In the genomic region with DNA sequence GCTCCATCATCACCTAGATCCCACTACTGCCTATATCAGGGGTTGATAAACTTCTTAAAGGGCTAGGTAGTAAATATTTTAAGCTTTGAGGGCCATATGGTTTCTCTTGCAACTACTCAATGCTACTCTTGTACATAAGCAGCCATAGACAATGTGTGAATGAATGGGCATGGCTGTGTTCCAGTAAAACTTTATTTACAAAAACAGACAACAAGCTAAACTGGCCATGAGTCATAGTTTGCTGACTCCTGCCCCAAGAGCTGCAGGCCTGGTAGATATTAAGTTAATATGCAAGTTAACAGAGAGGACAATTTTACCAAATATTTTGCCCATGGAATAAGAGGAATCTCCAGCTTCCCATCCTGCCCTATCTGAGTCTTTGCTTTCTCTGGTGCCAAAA, we compare ENCODE assay signal across 29 cellular contexts. TPM values are rescaled to one million over a fixed set of nuclear protein-coding genes. Genes with fewer than 3 reads are reported as not detected.
DNase-seq lines count a peak whose midpoint lies in the region; ATAC-seq and TF ChIP-seq lines count a peak whose summit lies in the region.
"Had no signal": no experiment of that assay in that cellular context is flagged by ENCODE, and none has a peak within 500 bp of the region (broad histone marks: within the 10 kb centered on the region; RNA-seq: fewer than 3 reads in every experiment).

No MANE protein-coding gene starts in this region.

- H3K4me3 ChIP-seq in GM23248 (no peak overlapping the region), PC-3 (ENCODE audit: low read length) (no peak overlapping the region), mesenchymal stem cell (ENCODE audit: insufficient read depth in 1 of 2, low read depth in 1 of 2, low read length in 2 of 2) (no peak overlapping the region)
- H3K4me3 ChIP-seq: BLaER1, HAP-1, SJSA1, thyroid gland had no signal

- H3K9me3 ChIP-seq in GM23248 (ENCODE audit: low read depth) (no peaks in the 10 kb centered on the region), PC-3 (ENCODE audit: low read length) (no peaks in the 10 kb centered on the region), mesenchymal stem cell (ENCODE audit: control insufficient read depth, low read length) (no peaks in the 10 kb centered on the region)
- H3K9me3 ChIP-seq: HAP-1, SJSA1, thyroid gland had no signal

- no peaks in the 10 kb centered on the region for H3K4me1 Mint-ChIP-seq in activated CD8-positive, alpha-beta memory T cell treated with anti-CD3 and anti-CD28 coated beads, Interleukin-2, amount 10 ng/mL, durations not matched to agents 7 days and 5 days

- H2AK5ac ChIP-seq in mesenchymal stem cell (ENCODE audit: low read length, severe bottlenecking), result no peak overlapping the region

- ATAC-seq in PC-3 (peak; percentile 71), HG03354 (IDR thresholded peaks at IDR 0.05; ENCODE audit: poor library complexity, severe bottlenecking, unreplicated experiment) (no peak)
- no peak for ATAC-seq in activated CD8-positive, alpha-beta memory T cell treated with anti-CD3 and anti-CD28 coated beads, Interleukin-2, amount 10 ng/mL, durations not matched to agents 7 days and 5 days
- ATAC-seq: natural killer cell treated with Interleukin-12 subunit alpha and Interleukin-12 subunit beta and Interleukin-15 and Interleukin-18, amount 100 ng/mL, for 72 hours had no signal

- no peak overlapping the region for H3K4ac ChIP-seq in mesenchymal stem cell (ENCODE audit: low read depth in 1 of 2, low read length in 2 of 2)

- no peaks in the 10 kb centered on the region for H3K4me1 ChIP-seq in GM23248 (ENCODE audit: insufficient read depth)
- H3K4me1 ChIP-seq in PC-3 (ENCODE audit: insufficient read depth, low read length), result peaks cover 33% of the 10 kb centered on the region
- H3K4me1 ChIP-seq in mesenchymal stem cell (ENCODE audit: control insufficient read depth, insufficient read depth, low read depth, low read length), result no peaks in the 10 kb centered on the region
- H3K4me1 ChIP-seq: SJSA1 had no signal

- H4K8ac ChIP-seq in mesenchymal stem cell (ENCODE audit: low read length), result no peak overlapping the region

- in situ Hi-C loops in GM23248 (cut with MboI), result no loop called here

- H3F3A ChIP-seq in GM23248 (ENCODE audit: insufficient read depth) (no peaks in the 10 kb centered on the region), PC-3 (ENCODE audit: low read length, unreplicated experiment) (no peaks in the 10 kb centered on the region)

- no peak overlapping the region for H3K4me3 Mint-ChIP-seq in activated CD8-positive, alpha-beta memory T cell treated with anti-CD3 and anti-CD28 coated beads, Interleukin-2, amount 10 ng/mL, durations not matched to agents 7 days and 5 days
- H3K4me3 Mint-ChIP-seq: natural killer cell treated with Interleukin-12 subunit alpha and Interleukin-12 subunit beta and Interleukin-15 and Interleukin-18, amount 100 ng/mL, for 72 hours had no signal

- H3K27ac ChIP-seq in GM23248, result no peak overlapping the region
- H3K27ac ChIP-seq in PC-3 (ENCODE audit: low read length), result no peak overlapping the region
- H3K27ac ChIP-seq in epithelial cell of prostate, result peak overlapping the region; percentile 97
- no peak overlapping the region for H3K27ac ChIP-seq in mesenchymal stem cell (ENCODE audit: low read length, poor library complexity, severe bottlenecking)
- H3K27ac ChIP-seq: BLaER1, brain microvascular endothelial cell, SJSA1, thyroid gland, WERI-Rb-1 had no signal

- no peaks in the 10 kb centered on the region for H3K36me3 Mint-ChIP-seq in activated CD8-positive, alpha-beta memory T cell treated with anti-CD3 and anti-CD28 coated beads, Interleukin-2, amount 10 ng/mL, durations not matched to agents 7 days and 5 days
- H3K36me3 Mint-ChIP-seq: natural killer cell treated with Interleukin-12 subunit alpha and Interleukin-12 subunit beta and Interleukin-15 and Interleukin-18, amount 100 ng/mL, for 72 hours had no signal

- H3K9ac ChIP-seq in GM23248 (no peak overlapping the region), PC-3 (ENCODE audit: low read length) (no peak overlapping the region), mesenchymal stem cell (ENCODE audit: low read length) (no peak overlapping the region)
- H3K9ac ChIP-seq: BLaER1 had no signal

- peak; percentile 21 for DNase-seq in GM23248
- DNase-seq in PC-3, result peak; percentile 78
- peak; percentile 68 for DNase-seq in epithelial cell of prostate (ENCODE audit: low read depth, low spot score)
- peak; percentile 50 for DNase-seq in mesenchymal stem cell
- DNase-seq in activated CD8-positive, alpha-beta memory T cell treated with anti-CD3 and anti-CD28 coated beads, Interleukin-2, amount 10 ng/mL, durations not matched to agents 7 days and 5 days, result no peak
- DNase-seq in HK-2 (ENCODE audit: unreplicated experiment), result no peak
- DNase-seq: activated CD4-positive, alpha-beta T cell treated with anti-CD3 and anti-CD28 coated beads for 4 hours; activated naive CD4-positive, alpha-beta T cell treated with anti-CD3 and anti-CD28 coated beads, Interleukin-2, amount 50 U/mL, for 16 hours; activated T-cell treated with anti-CD3 and anti-CD28 coated beads for 4 hours; amniotic stem cell; brain microvascular endothelial cell; KBM-7; MV-4-11; NCI-H1436 treated with DMSO at 0.1 percent for 48 hours; NCI-H2081 treated with DMSO at 0.1 percent for 48 hours; NCI-H345; NCI-H748 treated with DMSO at 0.1 percent for 48 hours; stimulated activated CD4-positive, alpha-beta T cell treated with anti-CD3 and anti-CD28 coated beads, Interleukin-4, amount 100 ng/mL, for 24 hours; T1000; thyroid gland; WERI-Rb-1 had no signal

- H3K18ac ChIP-seq in mesenchymal stem cell (ENCODE audit: low read depth in 1 of 2, low read length in 2 of 2), result no peak overlapping the region

- no peak overlapping the region for H3K27ac Mint-ChIP-seq in activated CD8-positive, alpha-beta memory T cell treated with anti-CD3 and anti-CD28 coated beads, Interleukin-2, amount 10 ng/mL, durations not matched to agents 7 days and 5 days
- H3K27ac Mint-ChIP-seq: activated T-helper 2 cell treated with anti-CD3 and anti-CD28 coated beads, Interferon-gamma antibody, Interleukin-2, Interleukin-4, amounts not matched to agents 10 μg/mL and 5 μg/mL and 100 μg/mL, durations not matched to agents 14 hours and 24 hours and 36 hours; natural killer cell treated with Interleukin-12 subunit alpha and Interleukin-12 subunit beta and Interleukin-15 and Interleukin-18, amount 100 ng/mL, for 72 hours had no signal

- no peaks in the 10 kb centered on the region for H3K79me2 ChIP-seq in GM23248 (ENCODE audit: insufficient read depth)
- H3K79me2 ChIP-seq in PC-3 (ENCODE audit: low read length), result no peaks in the 10 kb centered on the region

- no peak overlapping the region for H3K23ac ChIP-seq in mesenchymal stem cell (ENCODE audit: low read length in 2 of 2)

- BruUV-seq in PC-3 (replicated peaks; lab: Mats Ljungman, UMichigan), result no TSS peak

- POLR2A ChIA-PET in PC-3 (lab: Charles Lee; ENCODE audit: unreplicated experiment), result no interaction called here

- no peak overlapping the region for H3K14ac ChIP-seq in mesenchymal stem cell (ENCODE audit: low read length in 2 of 2)

- H3K9me3 Mint-ChIP-seq in activated CD8-positive, alpha-beta memory T cell treated with anti-CD3 and anti-CD28 coated beads, Interleukin-2, amount 10 ng/mL, durations not matched to agents 7 days and 5 days (ENCODE audit: low read depth), result no peaks in the 10 kb centered on the region
- H3K9me3 Mint-ChIP-seq: activated T-helper 2 cell treated with anti-CD3 and anti-CD28 coated beads, Interferon-gamma antibody, Interleukin-2, Interleukin-4, amounts not matched to agents 10 μg/mL and 5 μg/mL and 100 μg/mL, durations not matched to agents 14 hours and 24 hours and 36 hours; natural killer cell treated with Interleukin-12 subunit alpha and Interleukin-12 subunit beta and Interleukin-15 and Interleukin-18, amount 100 ng/mL, for 72 hours had no signal

- H3K27me3 Mint-ChIP-seq in activated CD8-positive, alpha-beta memory T cell treated with anti-CD3 and anti-CD28 coated beads, Interleukin-2, amount 10 ng/mL, durations not matched to agents 7 days and 5 days, result peaks cover 5% of the 10 kb centered on the region
- H3K27me3 Mint-ChIP-seq: natural killer cell treated with Interleukin-12 subunit alpha and Interleukin-12 subunit beta and Interleukin-15 and Interleukin-18, amount 100 ng/mL, for 72 hours had no signal

- H3K36me3 ChIP-seq in GM23248 (ENCODE audit: low read depth), result no peaks in the 10 kb centered on the region
- no peaks in the 10 kb centered on the region for H3K36me3 ChIP-seq in PC-3 (ENCODE audit: low read depth, low read length)
- H3K36me3 ChIP-seq in mesenchymal stem cell (ENCODE audit: control insufficient read depth in 1 of 2, insufficient read depth in 2 of 2, low read depth in 1 of 2, low read length in 2 of 2), result no peaks in the 10 kb centered on the region
- H3K36me3 ChIP-seq: BLaER1, brain microvascular endothelial cell, HAP-1, SJSA1, thyroid gland, WERI-Rb-1 had no signal

- no peaks in the 10 kb centered on the region for H3K79me1 ChIP-seq in mesenchymal stem cell (replicated peaks; ENCODE audit: low read length, poor library complexity, severe bottlenecking)

- TF ChIP-seq CTCF in PC-3 (conservative IDR thresholded peaks at IDR 0.05; ENCODE audit: low read depth, low read length), result no peak

- no peak overlapping the region for H2AFZ ChIP-seq in GM23248
- no peak overlapping the region for H2AFZ ChIP-seq in PC-3 (ENCODE audit: low read length)
- H2AFZ ChIP-seq in mesenchymal stem cell (ENCODE audit: low read depth, low read length), result no peak overlapping the region

- no peak overlapping the region for H2BK120ac ChIP-seq in mesenchymal stem cell (ENCODE audit: low read depth, low read length)

- no peak overlapping the region for H3K4me2 ChIP-seq in GM23248 (ENCODE audit: unreplicated experiment)
- peak overlapping the region; percentile 36 for H3K4me2 ChIP-seq in PC-3 (ENCODE audit: low read length)
- H3K4me2 ChIP-seq in mesenchymal stem cell (ENCODE audit: low read length, poor library complexity, severe bottlenecking), result no peak overlapping the region
- H3K4me2 ChIP-seq: BLaER1 had no signal

- H2BK15ac ChIP-seq in mesenchymal stem cell (ENCODE audit: low read depth, poor library complexity, severe bottlenecking), result no peak overlapping the region

- H3K27me3 ChIP-seq in GM23248 (replicated peaks; ENCODE audit: insufficient read depth), result no peaks in the 10 kb centered on the region
- H3K27me3 ChIP-seq in PC-3 (ENCODE audit: low read length), result no peaks in the 10 kb centered on the region
- no peaks in the 10 kb centered on the region for H3K27me3 ChIP-seq in mesenchymal stem cell (ENCODE audit: control insufficient read depth in 1 of 2, insufficient read depth in 1 of 2, low read length in 2 of 2)
- H3K27me3 ChIP-seq: BLaER1, brain microvascular endothelial cell, SJSA1, thyroid gland had no signal

- no peaks in the 10 kb centered on the region for H3K9me2 ChIP-seq in GM23248 (ENCODE audit: insufficient read depth)
- no peaks in the 10 kb centered on the region for H3K9me2 ChIP-seq in PC-3 (replicated peaks; ENCODE audit: low read length)

- no peaks in the 10 kb centered on the region for H4K20me1 ChIP-seq in GM23248 (ENCODE audit: insufficient read depth)
- no peaks in the 10 kb centered on the region for H4K20me1 ChIP-seq in PC-3 (ENCODE audit: low read length)
- H4K20me1 ChIP-seq: BLaER1 had no signal

- intact Hi-C loops in PC-3 (cut with micrococcal nuclease), result no loop called here

- no peak overlapping the region for H2BK5ac ChIP-seq in mesenchymal stem cell (ENCODE audit: low read depth, low read length, poor library complexity, severe bottlenecking)

- no peak overlapping the region for H2BK12ac ChIP-seq in mesenchymal stem cell (ENCODE audit: low read length in 2 of 2)

- CTCF ChIA-PET in PC-3 (lab: Charles Lee), result no interaction called here
- CTCF ChIA-PET in activated CD8-positive, alpha-beta memory T cell treated with anti-CD3 and anti-CD28 coated beads, Interleukin-2, amount 10 ng/mL, durations not matched to agents 7 days and 5 days (lab: Charles Lee), result interaction anchor here (0.6 kb wide), 1 partner anchor 254 kb away, joined by 3 read pairs; no protein-coding TSS in a partner anchor

- H4K91ac ChIP-seq in mesenchymal stem cell (ENCODE audit: low read length), result no peak overlapping the region

RNA-seq across cellular contexts. Expression of a gene that starts 29.8 kb away (rescaled TPM):
- total RNA-seq in GM23248 (2014; rRNA removed; shearing (Covaris generic)), result 0.11 TPM in 1 of 2 replicates, not detected in the other
- not detected in 2 replicates for polyA plus RNA-seq in GM23248 (2016; fragmentation: Nextera tagmentation; extraction: Ambion mirVana)
- 0.46 and 1.1 TPM in 2 replicates for total RNA-seq in PC-3 (2014; rRNA removed)
- polyA plus RNA-seq in mesenchymal stem cell (2013, experiment 1 of 2), result 0.08 TPM
- polyA plus RNA-seq in mesenchymal stem cell (2013, experiment 2 of 2), result 0.11 TPM
- total RNA-seq in activated CD8-positive, alpha-beta memory T cell treated with anti-CD3 and anti-CD28 coated beads, Interleukin-2, amount 10 ng/mL, durations not matched to agents 7 days and 5 days, result under 1 TPM; 0.23 to 0.38 TPM
- total RNA-seq: lung microvascular endothelial cell, omental fat pad, SJSA1 had no signal

Comparison
In these comparisons a context has a peak if more than half of its experiments do, and no peak if none do; other contexts are left out.
1. DNase-seq: peak in GM23248 (single experiment), PC-3 (single experiment), epithelial cell of prostate (single experiment) and mesenchymal stem cell (single experiment); none in activated CD8-positive, alpha-beta memory T cell treated with anti-CD3 and anti-CD28 coated beads, Interleukin-2, amount 10 ng/mL, durations not matched to agents 7 days and 5 days (single experiment) and HK-2 (single experiment).